In the genomic region with DNA sequence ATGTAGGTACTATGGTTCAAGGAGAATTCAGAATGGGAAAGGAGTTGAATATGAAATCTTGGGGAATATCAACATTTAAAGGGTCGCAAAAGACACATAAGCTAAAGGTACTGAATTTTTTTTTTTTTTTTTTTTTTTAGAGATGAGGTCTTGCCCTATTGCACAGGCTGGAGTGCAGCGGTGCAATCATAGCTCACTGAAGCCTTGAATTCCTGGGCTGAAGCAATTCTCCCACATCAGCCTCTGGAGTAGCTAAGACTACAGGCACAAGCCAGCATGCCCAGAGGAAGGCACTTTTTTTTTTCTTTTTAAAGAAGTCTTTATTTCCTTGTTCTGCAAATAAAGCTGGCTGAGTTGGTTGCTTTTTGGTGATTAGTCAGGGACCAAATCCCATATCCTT, we compare ENCODE assay signal across 28 cellular contexts.
"Had no signal": no experiment of that assay in that cellular context is flagged by ENCODE, and none has a peak within 500 bp of the region (broad histone marks: within the 10 kb centered on the region; RNA-seq: fewer than 3 reads in every experiment).

No MANE protein-coding gene starts in this region.

- H3K4me1 ChIP-seq: parathyroid adenoma, psoas muscle, right lobe of liver, testis, tibial artery, vagina had no signal

- H3K4me3 ChIP-seq: heart right ventricle, hepatocyte, left ventricle myocardium inferior, lung, neural progenitor cell, psoas muscle, right atrium auricular region, right lobe of liver, smooth muscle cell, testis, tibial artery, vagina had no signal

- H3K9me3 ChIP-seq: heart right ventricle, left ventricle myocardium inferior, neutrophil, psoas muscle, right atrium auricular region, right lobe of liver, testis, tibial artery, vagina had no signal

- H3K36me3 ChIP-seq: heart right ventricle, left ventricle myocardium inferior, neural progenitor cell, neutrophil, right atrium auricular region, right lobe of liver, tibial artery, vagina had no signal

- H2AFZ ChIP-seq: hepatocyte, neural progenitor cell, parathyroid adenoma had no signal

- ATAC-seq: left colon; natural killer cell; psoas muscle; right lobe of liver; stimulated activated memory B cell treated with anti-CD40 and anti-IgM and Interleukin-4, amounts not matched to agents 10 μg/mL and 1 μg/mL and 100 μg/mL, for 72 hours; stimulated activated naive CD8-positive, alpha-beta T cell treated with anti-CD3 and anti-CD28 coated beads, Interleukin-15, amount 100 ng/mL, for 72 hours had no signal

- H3K79me2 ChIP-seq: hepatocyte, parathyroid adenoma had no signal

- H3K27me3 ChIP-seq: heart right ventricle, hepatocyte, neural progenitor cell, right atrium auricular region, right lobe of liver, testis, tibial artery, vagina had no signal

- H3K27ac ChIP-seq: heart right ventricle, hepatocyte, neural progenitor cell, neutrophil, parathyroid adenoma, psoas muscle, right atrium auricular region, right lobe of liver, testis, tibial artery, vagina had no signal

- DNase-seq: heart right ventricle; islet precursor cell; left colon; left ventricle myocardium inferior; mesendoderm; naive B cell; natural killer cell; nephron progenitor cell; occipital lobe; psoas muscle; right lobe of liver; stimulated activated CD4-positive, alpha-beta T cell treated with anti-CD3 and anti-CD28 coated beads, Interleukin-1b, Interleukin-23, amount 100 ng/mL, for 48 hours; stimulated activated CD4-positive, alpha-beta T cell treated with anti-CD3 and anti-CD28 coated beads, Interleukin-2, amount 100 ng/mL, for 48 hours; stimulated activated CD4-positive, alpha-beta T cell treated with anti-CD3 and anti-CD28 coated beads, Interleukin-4, amount 100 ng/mL, for 4 hours; stimulated activated CD8-positive, alpha-beta memory T cell treated with anti-CD3 and anti-CD28 coated beads, Interleukin-4, amount 100 ng/mL, for 48 hours; stimulated activated naive CD4-positive, alpha-beta T cell treated with Interleukin-2 at 50 U/mL for 16 hours; stimulated activated naive CD8-positive, alpha-beta T cell treated with anti-CD3 and anti-CD28 coated beads, Interleukin-15, amount 100 ng/mL, for 72 hours; testis; tibial artery had no signal

- H3K4me2 ChIP-seq: hepatocyte, neural progenitor cell, smooth muscle cell had no signal

- H3K9ac ChIP-seq: neural progenitor cell, parathyroid adenoma had no signal
